Comparison of ENCODE assay signal across 1 cellular context in genomic region chr11:34649597-34649996, GRCh38.
TF ChIP-seq lines count a peak whose summit lies in the region.

No MANE protein-coding gene starts in this region.

TF ChIP-seq in GM12878, 131 proteins besides CTCF, POLR2A, EP300 and RAD21 (continued from another document):
- no peak for TF ChIP-seq USF2 (IDR thresholded peaks at IDR 0.05; ENCODE audit: borderline replicate concordance, low read depth, low read length)
- no peak for TF ChIP-seq ZBED1 (IDR thresholded peaks at IDR 0.05; ENCODE audit: borderline replicate concordance)
- TF ChIP-seq EGR1 (IDR thresholded peaks at IDR 0.05; ENCODE audit: borderline replicate concordance in 1 of 2, low read depth in 2 of 2, low read length in 2 of 2) = no peak
- no peak for TF ChIP-seq PBX3 (IDR thresholded peaks at IDR 0.05; ENCODE audit: insufficient replicate concordance, low read depth, low read length)
- TF ChIP-seq TCF12 (IDR thresholded peaks at IDR 0.05; ENCODE audit: low read depth, low read length) = no peak
